Comparison of ENCODE assay signal across 15 cellular contexts in the genomic region with DNA sequence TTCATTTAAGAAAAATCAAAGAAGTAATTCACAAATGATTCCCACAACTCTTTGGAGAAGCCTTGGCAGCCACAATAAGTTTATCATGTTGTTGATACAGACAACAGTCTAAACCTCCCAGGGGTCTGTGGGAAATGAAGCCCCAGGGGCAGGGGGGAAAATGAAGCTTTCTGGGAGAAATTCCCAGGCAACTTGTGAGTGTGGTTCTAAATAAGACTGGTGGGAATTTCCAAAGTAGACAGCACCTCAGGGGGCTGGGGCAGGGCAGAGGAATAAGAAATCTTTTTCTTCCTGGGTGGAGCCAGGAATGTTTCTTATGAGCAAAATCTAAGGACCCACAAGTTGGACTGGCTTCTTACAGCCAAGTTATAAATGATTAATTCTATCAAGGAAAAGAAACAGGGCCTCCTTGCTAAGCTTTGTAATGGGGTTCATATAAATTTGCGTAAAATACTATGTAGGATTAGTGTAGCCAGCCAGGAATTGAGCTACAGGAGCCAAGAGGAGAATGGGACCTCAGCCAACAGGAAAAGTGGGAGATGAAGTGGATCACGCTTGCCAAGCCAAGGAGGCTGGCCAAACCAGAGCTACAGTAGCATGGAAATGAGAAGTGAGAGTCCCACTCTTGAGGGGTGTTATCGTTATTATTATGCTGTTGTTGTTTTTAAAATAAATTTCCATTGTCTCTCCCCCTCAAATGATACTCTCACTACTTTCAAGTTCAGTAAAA.
DNase-seq lines count a peak whose midpoint lies in the region; ATAC-seq and TF ChIP-seq lines count a peak whose summit lies in the region.
"Had no signal": no experiment of that assay in that cellular context is flagged by ENCODE, and none has a peak within 500 bp of the region (broad histone marks: within the 10 kb centered on the region; RNA-seq: fewer than 3 reads in every experiment).

No MANE protein-coding gene starts in this region.

- H3K9me3 ChIP-seq in breast epithelium (no peaks in the 10 kb centered on the region), left lung (no peaks in the 10 kb centered on the region), thyroid gland (no peaks in the 10 kb centered on the region)

- TF ChIP-seq CTCF in breast epithelium (IDR thresholded peaks at IDR 0.05): no peak
- TF ChIP-seq CTCF in left lung (IDR thresholded peaks at IDR 0.05): no peak
- no peak for TF ChIP-seq CTCF in thyroid gland (IDR thresholded peaks at IDR 0.05)

- 8 to 11% methylated on average over 3 of the region's 3 CpGs for WGBS in thyroid gland, 2 donors

- H3K27ac ChIP-seq in breast epithelium: peak overlapping the region; percentile 57 to 83
- no peak overlapping the region for H3K27ac ChIP-seq in left lung
- peak overlapping the region in 1 of 3 donors; percentile 9 for H3K27ac ChIP-seq in thyroid gland
- H3K27ac ChIP-seq: hepatocyte, VCaP had no signal

- H3K4me1 Mint-ChIP-seq in stimulated activated naive CD8-positive, alpha-beta T cell treated with anti-CD3 and anti-CD28 coated beads, Interleukin-15, amount 100 ng/mL, for 72 hours: no peaks in the 10 kb centered on the region
- H3K4me1 Mint-ChIP-seq: activated naive CD8-positive, alpha-beta T cell treated with anti-CD3 and anti-CD28 coated beads, Interleukin-2, amount 50 U/mL, for 24 hours; CD8-positive, alpha-beta memory T cell had no signal

- peaks cover 15% of the 10 kb centered on the region for H3K27me3 Mint-ChIP-seq in stimulated activated naive CD8-positive, alpha-beta T cell treated with anti-CD3 and anti-CD28 coated beads, Interleukin-15, amount 100 ng/mL, for 72 hours

- no peak overlapping the region for H3K27ac Mint-ChIP-seq in stimulated activated naive CD8-positive, alpha-beta T cell treated with anti-CD3 and anti-CD28 coated beads, Interleukin-15, amount 100 ng/mL, for 72 hours
- H3K27ac Mint-ChIP-seq: activated naive CD8-positive, alpha-beta T cell treated with anti-CD3 and anti-CD28 coated beads, Interleukin-2, amount 50 U/mL, for 24 hours; CD8-positive, alpha-beta memory T cell; effector memory CD8-positive, alpha-beta T cell had no signal

- TF ChIP-seq POLR2A in breast epithelium (IDR thresholded peaks at IDR 0.05) (no peak), thyroid gland (IDR thresholded peaks at IDR 0.05) (no peak)

- intact Hi-C loops in breast epithelium (cut with DNase I; ENCODE audit: low total_unique reads): no loop called here
- intact Hi-C loops in left lung (cut with DNase I): no loop called here
- intact Hi-C loops in thyroid gland (cut with DNase I): no loop called here

- ATAC-seq in left lung: peak; percentile 87
- ATAC-seq in stimulated activated naive CD8-positive, alpha-beta T cell treated with anti-CD3 and anti-CD28 coated beads, Interleukin-15, amount 100 ng/mL, for 72 hours: no peak
- ATAC-seq: activated naive CD8-positive, alpha-beta T cell treated with anti-CD3 and anti-CD28 coated beads, Interleukin-2, amount 50 U/mL, for 24 hours; effector memory CD8-positive, alpha-beta T cell had no signal

- no peak overlapping the region for H3K4me3 Mint-ChIP-seq in stimulated activated naive CD8-positive, alpha-beta T cell treated with anti-CD3 and anti-CD28 coated beads, Interleukin-15, amount 100 ng/mL, for 72 hours
- H3K4me3 Mint-ChIP-seq: activated naive CD8-positive, alpha-beta T cell treated with anti-CD3 and anti-CD28 coated beads, Interleukin-2, amount 50 U/mL, for 24 hours; CD8-positive, alpha-beta memory T cell; effector memory CD8-positive, alpha-beta T cell had no signal

- DNase-seq in NCI-H1105 treated with DMSO at 0.1 percent for 48 hours (lab: John Stamatoyannopoulos, UW) (peak; percentile 87), breast epithelium (ENCODE audit: low spot score in 2 of 2) (peak in 1 of 2 donors; percentile 55), left lung (peak in 1 of 2 donors; percentile 51), thyroid gland (peak; percentile 61 to 65), NCI-H1694 treated with DMSO at 0.1 percent for 48 hours (lab: John Stamatoyannopoulos, UW) (no peak), SKM-1 treated with dmso at 0.1 percent for 144 hours (lab: John Stamatoyannopoulos, UW; ENCODE audit: unreplicated experiment) (no peak), dedifferentiated amniotic fluid mesenchymal stem cell (ENCODE audit: extremely low spot score) (no peak)
- no peak for DNase-seq in stimulated activated naive CD8-positive, alpha-beta T cell treated with anti-CD3 and anti-CD28 coated beads, Interleukin-15, amount 100 ng/mL, for 72 hours
- DNase-seq: activated naive CD8-positive, alpha-beta T cell treated with anti-CD3 and anti-CD28 coated beads, Interleukin-2, amount 50 U/mL, for 24 hours; CD8-positive, alpha-beta memory T cell; effector memory CD8-positive, alpha-beta T cell; NCI-H524 treated with DMSO at 0.1 percent for 48 hours; SIG-M5 had no signal

- no peaks in the 10 kb centered on the region for H3K4me1 ChIP-seq in breast epithelium
- H3K4me1 ChIP-seq in left lung: no peaks in the 10 kb centered on the region
- peaks cover 0 to 9% of the 10 kb centered on the region in 2 donors for H3K4me1 ChIP-seq in thyroid gland

- H3K27me3 ChIP-seq in breast epithelium: no peaks in the 10 kb centered on the region
- no peaks in the 10 kb centered on the region for H3K27me3 ChIP-seq in left lung
- H3K27me3 ChIP-seq in thyroid gland: no peaks in the 10 kb centered on the region
- H3K27me3 ChIP-seq: hepatocyte had no signal

- H3K36me3 ChIP-seq in breast epithelium: no peaks in the 10 kb centered on the region
- H3K36me3 ChIP-seq in left lung: no peaks in the 10 kb centered on the region
- H3K36me3 ChIP-seq in thyroid gland: no peaks in the 10 kb centered on the region

- no peaks in the 10 kb centered on the region for H3K9me3 Mint-ChIP-seq in stimulated activated naive CD8-positive, alpha-beta T cell treated with anti-CD3 and anti-CD28 coated beads, Interleukin-15, amount 100 ng/mL, for 72 hours
- H3K9me3 Mint-ChIP-seq: activated naive CD8-positive, alpha-beta T cell treated with anti-CD3 and anti-CD28 coated beads, Interleukin-2, amount 50 U/mL, for 24 hours; CD8-positive, alpha-beta memory T cell; effector memory CD8-positive, alpha-beta T cell had no signal

- H3K4me3 ChIP-seq in breast epithelium (peak overlapping the region in 1 of 3 donors; percentile 8), left lung (no peak overlapping the region), thyroid gland (replicated peaks in 1 of 3) (no peak overlapping the region)
- H3K4me3 ChIP-seq: hepatocyte had no signal

Comparison
In these comparisons a context has a peak if more than half of its experiments do, and no peak if none do; other contexts are left out.
1. DNase-seq: peak in NCI-H1105 treated with DMSO at 0.1 percent for 48 hours (single experiment) and thyroid gland (2 of 2); none in NCI-H1694 treated with DMSO at 0.1 percent for 48 hours (single experiment), SKM-1 treated with dmso at 0.1 percent for 144 hours (single experiment), dedifferentiated amniotic fluid mesenchymal stem cell (single experiment) and stimulated activated naive CD8-positive, alpha-beta T cell treated with anti-CD3 and anti-CD28 coated beads, Interleukin-15, amount 100 ng/mL, for 72 hours (0 of 2).
2. H3K27ac ChIP-seq: peak in breast epithelium (2 of 2); none in left lung (0 of 2).